Comparison of ENCODE assay signal across 8 cellular contexts in the genomic region with DNA sequence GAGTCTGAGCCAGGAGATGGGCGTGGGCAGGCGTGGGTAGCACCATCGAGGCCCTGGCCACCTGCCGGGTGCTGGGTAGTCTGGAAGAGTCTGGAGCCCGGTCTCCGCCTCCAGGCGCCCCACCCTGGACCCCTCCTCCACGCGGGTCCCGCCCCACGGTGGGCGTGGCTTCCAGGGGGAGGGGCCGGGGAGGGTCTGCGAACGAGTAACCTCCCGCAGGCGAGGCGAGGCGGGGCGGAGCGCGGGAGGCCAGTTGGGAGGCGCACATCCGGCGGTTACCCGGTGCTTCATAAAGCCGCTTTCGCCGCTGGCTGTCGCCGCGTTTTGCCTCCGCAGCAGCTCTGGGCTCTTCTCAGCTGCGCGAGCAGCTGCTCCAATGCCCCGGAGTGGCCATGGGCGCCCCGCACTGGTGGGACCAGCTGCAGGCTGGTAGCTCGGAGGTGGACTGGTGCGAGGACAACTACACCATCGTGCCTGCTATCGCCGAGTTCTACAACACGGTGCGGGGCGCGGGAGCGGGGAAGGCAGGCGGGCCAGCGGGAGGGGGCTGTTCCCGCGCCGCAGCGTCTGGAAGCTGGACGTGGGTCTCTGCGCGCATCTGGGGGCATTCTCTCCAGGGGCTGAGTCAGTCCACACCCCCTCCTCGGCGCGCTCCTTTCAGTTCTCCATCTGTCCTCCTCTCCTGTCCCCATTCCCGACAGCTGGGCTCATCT. TPM values are rescaled to one million over a fixed set of nuclear protein-coding genes. Genes with fewer than 3 reads are reported as not detected.
A peak's percentile ranks its signal among the peaks of the same experiment; 100 is the strongest.
DNase-seq lines count a peak whose midpoint lies in the region; ATAC-seq, FAIRE-seq and TF ChIP-seq lines count a peak whose summit lies in the region.

A gene (plus strand): TSS at position 317 of the 713 bp plus-strand sequence. CDS start 76 bp downstream, at position 393.

- peak within 1 kb of the TSS; percentile 90 for H3K4me3 ChIP-seq in WI38 (ENCODE audit: low read depth, low read length)
- H3K4me3 ChIP-seq in bronchial epithelial cell (ENCODE audit: low read depth, low read length): peak within 1 kb of the TSS; percentile 77

- H3K27me3 ChIP-seq in bronchial epithelial cell (ENCODE audit: control insufficient read depth, insufficient read depth, low read length): no peaks in the 10 kb centered on the region

- ATAC-seq in GM18868 (IDR thresholded peaks at IDR 0.05; ENCODE audit: unreplicated experiment) (peak; percentile 93), HG03103 (IDR thresholded peaks at IDR 0.05; ENCODE audit: low read depth, unreplicated experiment) (peak; percentile 88)

- FAIRE-seq in bronchial epithelial cell (lab: Jason Lieb, UNC): no peak

- no peaks in the 10 kb centered on the region for H3K36me3 ChIP-seq in bronchial epithelial cell (ENCODE audit: control insufficient read depth, insufficient read depth, low read length)

- H3K4me1 Mint-ChIP-seq in immature natural killer cell: peaks cover 11 to 17% of the 10 kb centered on the region in 2 donors

- no peaks in the 10 kb centered on the region for H3K9me3 Mint-ChIP-seq in immature natural killer cell

- peak within 1 kb of the TSS; percentile 68 to 88 (median 76) for H3K27ac Mint-ChIP-seq in immature natural killer cell

- DNase-seq in AG08395 (ENCODE audit: low spot score) (peak; percentile 95), NCI-H2171 treated with DMSO at 0.1 percent for 48 hours (lab: John Stamatoyannopoulos, UW) (peak; percentile 74), bronchial epithelial cell (ENCODE audit: low read depth) (peak; percentile 80), immature natural killer cell (peak; percentile 88 to 91 (median 90)), smooth muscle cell of the brain vasculature (ENCODE audit: low read depth, low spot score) (peak; percentile 68)

- no peaks in the 10 kb centered on the region for H3K36me3 Mint-ChIP-seq in immature natural killer cell

- TF ChIP-seq CTCF in WI38 (IDR thresholded peaks at IDR 0.05; ENCODE audit: low read depth, low read length) (no peak), bronchial epithelial cell (IDR thresholded peaks at IDR 0.05; ENCODE audit: insufficient read depth, low read length, severe bottlenecking) (peak; percentile 28)

- peaks cover 1 to 7% (median 3%) of the 10 kb centered on the region in 3 donors for H3K27me3 Mint-ChIP-seq in immature natural killer cell (ENCODE audit: low read depth in 3 of 3)

- peak within 1 kb of the TSS; percentile 91 to 96 (median 94) for H3K4me3 Mint-ChIP-seq in immature natural killer cell

RNA-seq across cellular contexts. Expression of the gene that starts here (rescaled TPM):
- 5.8 and 5.9 TPM in 2 replicates for total RNA-seq in bronchial epithelial cell
- under 1 TPM in 1 of 3 donors, not detected in 2; 0.11 TPM for polyA plus RNA-seq in immature natural killer cell

Comparison
In these comparisons a context has a peak if more than half of its experiments do, and no peak if none do; other contexts are left out.
1. Peak in every context shown above with its lines: DNase-seq, ATAC-seq and H3K4me3 ChIP-seq.
2. Peak in DNase-seq in immature natural killer cell; RNA of the gene not detected or under 1 TPM.